24 cellular contexts compared by ENCODE assay signal in the genomic region with DNA sequence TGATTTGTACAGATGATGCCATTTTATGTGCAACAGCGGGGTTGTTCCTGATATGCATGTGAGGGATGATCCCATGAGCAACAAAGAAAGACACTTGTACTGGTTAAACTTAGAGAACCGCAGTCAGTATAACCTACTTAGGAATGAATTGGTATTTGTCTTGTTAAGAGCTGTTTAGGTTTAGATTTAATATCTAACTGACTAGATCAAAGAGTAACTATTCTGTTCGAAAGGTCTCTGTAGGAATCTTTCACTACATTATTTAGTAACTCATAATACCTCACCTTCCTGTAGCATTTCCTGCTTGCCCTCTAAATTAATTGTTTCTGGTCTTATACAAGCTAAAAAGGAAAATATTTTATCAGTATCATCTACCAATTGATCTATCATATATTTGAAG.
DNase-seq lines count a peak whose midpoint lies in the region; ATAC-seq, FAIRE-seq and TF ChIP-seq lines count a peak whose summit lies in the region.
"Had no signal": no experiment of that assay in that cellular context is flagged by ENCODE, and none has a peak within 500 bp of the region (broad histone marks: within the 10 kb centered on the region; RNA-seq: fewer than 3 reads in every experiment).

No MANE protein-coding gene starts in this region.

- no peak for TF ChIP-seq CTCF in epithelial cell of proximal tubule (conservative IDR thresholded peaks at IDR 0.05; ENCODE audit: low read depth, low read length)

- DNase-seq in GM18507 (ENCODE audit: extremely low spot score, insufficient read length, low read depth) (no peak), epithelial cell of proximal tubule (ENCODE audit: low read depth) (peak; percentile 52), SW480 (ENCODE audit: low spot score) (no peak), NCI-H774 (lab: John Stamatoyannopoulos, UW) (no peak), NK-92 (lab: John Stamatoyannopoulos, UW; ENCODE audit: unreplicated experiment) (no peak)
- DNase-seq: activated CD8-positive, alpha-beta memory T cell treated with anti-CD3 and anti-CD28 coated beads for 24 hours; activated naive CD8-positive, alpha-beta T cell treated with anti-CD3 and anti-CD28 coated beads for 36 hours; COR-L47; effector CD4-positive, alpha-beta T cell; gastrocnemius medialis; hypothalamus; islet precursor cell; naive thymus-derived CD8-positive, alpha-beta T cell; NCI-H1694; sigmoid colon; substantia nigra; SW 1271 had no signal

- no peak overlapping the region for H3K4me3 ChIP-seq in epithelial cell of proximal tubule (ENCODE audit: low read depth, low read length)
- H3K4me3 ChIP-seq: A549, gastrocnemius medialis, K562, sigmoid colon had no signal

- FAIRE-seq in GM18507 (lab: Jason Lieb, UNC): peak; percentile 56
- FAIRE-seq: A549, K562, TTC549 had no signal

- ATAC-seq in GM21423 (IDR thresholded peaks at IDR 0.05; ENCODE audit: unreplicated experiment) (peak; percentile 85), HG03108 (IDR thresholded peaks at IDR 0.05; ENCODE audit: unreplicated experiment) (peak; percentile 69), GM21381 (IDR thresholded peaks at IDR 0.05; ENCODE audit: unreplicated experiment) (no peak)
- ATAC-seq: A549; gastrocnemius medialis; K562; naive thymus-derived CD8-positive, alpha-beta T cell; Right ventricle myocardium inferior had no signal
